Comparison of ENCODE assay signal across 19 cellular contexts in the genomic region with DNA sequence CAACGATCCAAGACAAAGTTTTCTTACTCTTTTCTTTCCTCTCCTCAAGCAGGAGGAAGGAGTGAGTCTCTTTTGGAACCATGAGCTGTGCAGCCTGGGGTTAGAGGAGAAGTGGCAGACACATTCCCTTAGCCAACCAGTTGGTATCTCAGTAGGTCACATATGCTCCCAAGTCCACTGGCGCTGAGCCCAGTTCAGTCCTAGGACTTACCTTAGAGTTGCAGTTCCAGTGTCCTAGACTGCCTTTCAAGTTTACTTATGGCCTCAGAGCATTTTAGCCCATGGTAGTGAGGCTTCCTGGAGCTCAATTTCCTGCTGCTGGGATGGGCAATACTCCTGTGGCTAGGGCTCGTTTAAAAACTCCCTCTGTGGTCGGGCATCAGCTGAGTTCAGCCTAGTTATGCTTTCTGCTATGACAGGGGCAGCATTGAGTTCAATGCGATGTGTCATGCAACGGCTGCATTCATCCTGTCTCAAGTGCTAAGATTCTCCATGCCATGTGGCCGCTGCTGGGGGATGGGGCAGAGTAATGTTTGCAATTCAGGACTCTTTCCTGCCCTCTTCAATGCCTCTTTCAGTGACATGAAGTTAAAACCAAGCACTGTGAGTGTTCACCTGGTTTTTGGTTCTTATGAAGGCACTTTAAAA.
DNase-seq lines count a peak whose midpoint lies in the region; ATAC-seq, FAIRE-seq and TF ChIP-seq lines count a peak whose summit lies in the region.
"Had no signal": no experiment of that assay in that cellular context is flagged by ENCODE, and none has a peak within 500 bp of the region (broad histone marks: within the 10 kb centered on the region; RNA-seq: fewer than 3 reads in every experiment).

No MANE protein-coding gene starts in this region.

- FAIRE-seq in urothelium cell line (lab: Jason Lieb, UNC), result peak; percentile 17

- H3K9me3 ChIP-seq in right cardiac atrium (ENCODE audit: control insufficient read depth, low read length), result no peaks in the 10 kb centered on the region
- H3K9me3 ChIP-seq: body of pancreas, esophagus squamous epithelium, left ventricle myocardium inferior, suprapubic skin had no signal

- no peak overlapping the region for H3K27ac ChIP-seq in right cardiac atrium (ENCODE audit: low read length)
- H3K27ac ChIP-seq: body of pancreas, esophagus squamous epithelium, left ventricle myocardium inferior, suprapubic skin had no signal

- CTCF ChIA-PET in GM10248 (lab: Yijun Ruan, JAX), result no interaction called here

- intact Hi-C loops in Right ventricle myocardium inferior (cut with DNase I), result no loop called here
- intact Hi-C loops in right cardiac atrium (cut with DNase I), result no loop called here

- 79% methylated on average over 7 of the region's 7 CpGs for WGBS in right cardiac atrium

- peaks cover 2% of the 10 kb centered on the region for H3K4me1 ChIP-seq in right cardiac atrium (ENCODE audit: control insufficient read depth, insufficient read depth, low read length)
- H3K4me1 ChIP-seq: esophagus squamous epithelium, left ventricle myocardium inferior, suprapubic skin had no signal

- no peak for ATAC-seq in Right ventricle myocardium inferior
- ATAC-seq in right cardiac atrium, result no peak
- ATAC-seq: body of pancreas, Panc1, T-cell had no signal

- H3K4me3 ChIP-seq in right cardiac atrium (ENCODE audit: low read length), result no peak overlapping the region
- H3K4me3 ChIP-seq: body of pancreas, esophagus squamous epithelium, left ventricle myocardium inferior, suprapubic skin had no signal

- H3K27me3 ChIP-seq in right cardiac atrium (ENCODE audit: control insufficient read depth, insufficient read depth), result no peaks in the 10 kb centered on the region
- H3K27me3 ChIP-seq: body of pancreas, esophagus squamous epithelium, suprapubic skin had no signal

- DNase-seq in Right ventricle myocardium inferior (ENCODE audit: missing footprints) (peak; percentile 53), right cardiac atrium (no peak), glomerular visceral epithelial cell (ENCODE audit: extremely low spot score) (peak; percentile 60), urothelium cell line (ENCODE audit: low spot score) (peak; percentile 62), NCI-H226 (no peak), NCI-H524 treated with DMSO at 0.1 percent for 48 hours (lab: John Stamatoyannopoulos, UW) (no peak), GM10248 (ENCODE audit: extremely low spot score) (no peak)
- DNase-seq: ACHN; CD8-positive, alpha-beta memory T cell; esophagus squamous epithelium; H7; left ventricle myocardium inferior; naive B cell; NCI-H1417 treated with DMSO at 0.1 percent for 48 hours; T-cell had no signal

- TF ChIP-seq CTCF in GM10248 (IDR thresholded peaks at IDR 0.05; ENCODE audit: control extremely low read depth, extremely low read depth, low read depth, missing control alignments), result no peak

- POLR2A ChIA-PET in GM10248 (lab: Yijun Ruan, JAX), result no interaction called here

TF ChIP-seq in PFSK-1, 5 proteins besides CTCF, POLR2A, EP300 and RAD21:
- TF ChIP-seq SIN3A (IDR thresholded peaks at IDR 0.05; ENCODE audit: borderline replicate concordance, insufficient read depth, low read length), result peak; percentile 71; the same call in 1 of the 2 replicates
- peak in 1 of 2 experiments; percentile 49; a peak in 1 of 4 replicates for TF ChIP-seq REST (IDR thresholded peaks at IDR 0.05; ENCODE audit: insufficient read depth in 1 of 2, low read depth in 2 of 2, low read length in 2 of 2)
- no peak for TF ChIP-seq POLR2AphosphoS5 (IDR thresholded peaks at IDR 0.05; ENCODE audit: low read depth, low read length)

Comparison
In these comparisons a context has a peak if more than half of its experiments do, and no peak if none do; other contexts are left out.
1. DNase-seq: peak in Right ventricle myocardium inferior (single experiment), glomerular visceral epithelial cell (single experiment) and urothelium cell line (single experiment); none in right cardiac atrium (0 of 3), NCI-H226 (single experiment), NCI-H524 treated with DMSO at 0.1 percent for 48 hours (single experiment) and GM10248 (single experiment).